Comparison of ENCODE assay signal across 33 cellular contexts in genomic region chr7:16035392-16035791, GRCh38.
"Had no signal": no experiment of that assay in that cellular context is flagged by ENCODE, and none has a peak within 500 bp of the region (broad histone marks: within the 10 kb centered on the region; RNA-seq: fewer than 3 reads in every experiment).

No MANE protein-coding gene starts in this region.

- H3K27me3 ChIP-seq: adrenal gland, body of pancreas, cardiac muscle cell, colonic mucosa had no signal

- H3K36me3 ChIP-seq: adrenal gland, cardiac muscle cell, colonic mucosa had no signal

- H3K4me3 ChIP-seq: adrenal gland, body of pancreas, cardiac muscle cell, colonic mucosa had no signal

- H3K4me1 ChIP-seq: adrenal gland, body of pancreas, colonic mucosa had no signal

- ATAC-seq: activated CD4-positive, alpha-beta T cell treated with anti-CD3 and anti-CD28 coated beads for 36 hours; activated CD8-positive, alpha-beta memory T cell treated with anti-CD3 and anti-CD28 coated beads, Interleukin-2, amount 10 ng/mL, durations not matched to agents 7 days and 5 days; activated CD8-positive, alpha-beta T cell treated with anti-CD3 and anti-CD28 coated beads, Interleukin-2, amount 10 ng/mL, durations not matched to agents 7 days and 5 days; activated naive CD8-positive, alpha-beta T cell treated with anti-CD3 and anti-CD28 coated beads, Interleukin-2, amount 50 U/mL, for 24 hours; body of pancreas had no signal

- H3K27ac ChIP-seq: adrenal gland, body of pancreas, cardiac muscle cell, colonic mucosa, epithelial cell of prostate had no signal

- H3K27ac Mint-ChIP-seq: activated CD4-positive, alpha-beta memory T cell treated with anti-CD3 and anti-CD28 coated beads for 36 hours; activated CD4-positive, alpha-beta T cell treated with anti-CD3 and anti-CD28 coated beads for 36 hours; activated CD4-positive, alpha-beta T cell treated with anti-CD3 and anti-CD28 coated beads, Interleukin-2, amount 10 ng/mL, durations not matched to agents 24 days and 14 days; activated CD8-positive, alpha-beta memory T cell treated with anti-CD3 and anti-CD28 coated beads, Interleukin-2, amount 10 ng/mL, durations not matched to agents 7 days and 5 days; activated CD8-positive, alpha-beta T cell treated with anti-CD3 and anti-CD28 coated beads, Interleukin-2, amount 10 ng/mL, durations not matched to agents 7 days and 5 days; activated naive CD4-positive, alpha-beta T cell treated with anti-CD3 and anti-CD28 coated beads for 36 hours; activated naive CD4-positive, alpha-beta T cell treated with anti-CD3 and anti-CD28 coated beads, Interleukin-2, amount 50 U/mL, for 24 hours; activated naive CD8-positive, alpha-beta T cell treated with anti-CD3 and anti-CD28 coated beads for 36 hours; activated naive CD8-positive, alpha-beta T cell treated with anti-CD3 and anti-CD28 coated beads, Interleukin-2, amount 50 U/mL, for 24 hours; activated T-helper 1 cell treated with anti-CD3 and anti-CD28 coated beads, Interleukin-12 subunit alpha, Interleukin-12 subunit beta, Interleukin-2, Interleukin-4 antibody, amounts not matched to agents 30 ng/mL and 10 ng/mL and 1 ng/mL, durations not matched to agents 14 hours and 24 hours and 36 hours; activated T-helper 2 cell treated with anti-CD3 and anti-CD28 coated beads, Interferon-gamma antibody, Interleukin-2, Interleukin-4, amounts not matched to agents 10 μg/mL and 5 μg/mL and 100 μg/mL, durations not matched to agents 14 hours and 24 hours and 36 hours had no signal

- H3K36me3 Mint-ChIP-seq: activated CD4-positive, alpha-beta memory T cell treated with anti-CD3 and anti-CD28 coated beads for 36 hours; activated CD8-positive, alpha-beta memory T cell treated with anti-CD3 and anti-CD28 coated beads, Interleukin-2, amount 10 ng/mL, durations not matched to agents 7 days and 5 days; activated naive CD4-positive, alpha-beta T cell treated with anti-CD3 and anti-CD28 coated beads, Interleukin-2, amount 50 U/mL, for 24 hours; activated naive CD8-positive, alpha-beta T cell treated with anti-CD3 and anti-CD28 coated beads for 36 hours had no signal

- FAIRE-seq: endometrium, endothelial cell of umbilical vein, frontal cortex had no signal

- H3K27me3 Mint-ChIP-seq: activated CD4-positive, alpha-beta memory T cell treated with anti-CD3 and anti-CD28 coated beads for 36 hours; activated CD4-positive, alpha-beta T cell treated with anti-CD3 and anti-CD28 coated beads, Interleukin-2, amount 10 ng/mL, durations not matched to agents 24 days and 14 days; activated CD8-positive, alpha-beta memory T cell treated with anti-CD3 and anti-CD28 coated beads, Interleukin-2, amount 10 ng/mL, durations not matched to agents 7 days and 5 days; activated naive CD4-positive, alpha-beta T cell treated with anti-CD3 and anti-CD28 coated beads, Interleukin-2, amount 50 U/mL, for 24 hours; activated naive CD8-positive, alpha-beta T cell treated with anti-CD3 and anti-CD28 coated beads, Interleukin-2, amount 50 U/mL, for 24 hours had no signal

- H3K4me3 Mint-ChIP-seq: activated CD4-positive, alpha-beta memory T cell treated with anti-CD3 and anti-CD28 coated beads for 36 hours; activated CD4-positive, alpha-beta T cell treated with anti-CD3 and anti-CD28 coated beads for 36 hours; activated CD4-positive, alpha-beta T cell treated with anti-CD3 and anti-CD28 coated beads, Interleukin-2, amount 10 ng/mL, durations not matched to agents 24 days and 14 days; activated CD8-positive, alpha-beta memory T cell treated with anti-CD3 and anti-CD28 coated beads, Interleukin-2, amount 10 ng/mL, durations not matched to agents 7 days and 5 days; activated CD8-positive, alpha-beta T cell treated with anti-CD3 and anti-CD28 coated beads, Interleukin-2, amount 10 ng/mL, durations not matched to agents 7 days and 5 days; activated naive CD4-positive, alpha-beta T cell treated with anti-CD3 and anti-CD28 coated beads for 36 hours; activated naive CD4-positive, alpha-beta T cell treated with anti-CD3 and anti-CD28 coated beads, Interleukin-2, amount 50 U/mL, for 24 hours; activated naive CD8-positive, alpha-beta T cell treated with anti-CD3 and anti-CD28 coated beads for 36 hours; activated naive CD8-positive, alpha-beta T cell treated with anti-CD3 and anti-CD28 coated beads, Interleukin-2, amount 50 U/mL, for 24 hours; activated T-helper 1 cell treated with anti-CD3 and anti-CD28 coated beads, Interleukin-12 subunit alpha, Interleukin-12 subunit beta, Interleukin-2, Interleukin-4 antibody, amounts not matched to agents 30 ng/mL and 10 ng/mL and 1 ng/mL, durations not matched to agents 14 hours and 24 hours and 36 hours had no signal

- H3K9me3 ChIP-seq: body of pancreas, colonic mucosa had no signal

- H3K4me1 Mint-ChIP-seq: activated CD4-positive, alpha-beta T cell treated with anti-CD3 and anti-CD28 coated beads for 36 hours; activated CD4-positive, alpha-beta T cell treated with anti-CD3 and anti-CD28 coated beads, Interleukin-2, amount 10 ng/mL, durations not matched to agents 24 days and 14 days; activated CD8-positive, alpha-beta memory T cell treated with anti-CD3 and anti-CD28 coated beads, Interleukin-2, amount 10 ng/mL, durations not matched to agents 7 days and 5 days; activated naive CD4-positive, alpha-beta T cell treated with anti-CD3 and anti-CD28 coated beads, Interleukin-2, amount 50 U/mL, for 24 hours; activated naive CD8-positive, alpha-beta T cell treated with anti-CD3 and anti-CD28 coated beads for 36 hours; activated naive CD8-positive, alpha-beta T cell treated with anti-CD3 and anti-CD28 coated beads, Interleukin-2, amount 50 U/mL, for 24 hours had no signal

- DNase-seq: activated CD4-positive, alpha-beta memory T cell treated with anti-CD3 and anti-CD28 coated beads for 36 hours; activated CD4-positive, alpha-beta T cell treated with anti-CD3 and anti-CD28 coated beads for 36 hours; activated CD4-positive, alpha-beta T cell treated with anti-CD3 and anti-CD28 coated beads, Interleukin-2, amount 10 ng/mL, durations not matched to agents 24 days and 14 days; activated CD4-positive, CD25-positive, alpha-beta regulatory T cell; activated CD4-positive, CD25-positive, alpha-beta regulatory T cell treated with anti-CD3 and anti-CD28 coated beads, Interleukin-2, amount 50 U/mL, for 72 hours; activated CD8-positive, alpha-beta memory T cell treated with anti-CD3 and anti-CD28 coated beads, Interleukin-2, amount 10 ng/mL, durations not matched to agents 7 days and 5 days; activated CD8-positive, alpha-beta memory T cell treated with anti-CD3 and anti-CD28 coated beads, Interleukin-2, amount 50 U/mL, for 4 hours; activated CD8-positive, alpha-beta T cell treated with anti-CD3 and anti-CD28 coated beads, Interleukin-2, amount 10 ng/mL, durations not matched to agents 7 days and 5 days; activated effector memory CD4-positive, alpha-beta T cell treated with anti-CD3 and anti-CD28 coated beads, Interleukin-2, amount 50 U/mL, for 16 hours; activated naive CD4-positive, alpha-beta T cell treated with anti-CD3 and anti-CD28 coated beads for 36 hours; activated naive CD8-positive, alpha-beta T cell treated with anti-CD3 and anti-CD28 coated beads for 36 hours; activated naive CD8-positive, alpha-beta T cell treated with anti-CD3 and anti-CD28 coated beads, Interleukin-2, amount 50 U/mL, for 24 hours; activated T-cell treated with anti-CD3 and anti-CD28 coated beads, Interleukin-2, amount 50 U/mL, for 1 hour; activated T-cell treated with anti-CD3 and anti-CD28 coated beads, Interleukin-2, amount 50 U/mL, for 48 hours; adrenal gland; amygdala; aorta; body of pancreas; central memory CD4-positive, alpha-beta T cell; cerebellar nuclear complex; colonic mucosa; effector CD8-positive, alpha-beta T cell; foreskin fibroblast; head of caudate nucleus; T-helper 2 cell had no signal
